21 cellular contexts compared by ENCODE assay signal in genomic region chr6:137362878-137363804, GRCh38.
DNase-seq lines count a peak whose midpoint lies in the region; ATAC-seq and TF ChIP-seq lines count a peak whose summit lies in the region.
"Had no signal": no experiment of that assay in that cellular context is flagged by ENCODE, and none has a peak within 500 bp of the region (broad histone marks: within the 10 kb centered on the region; RNA-seq: fewer than 3 reads in every experiment).

No MANE protein-coding gene starts in this region.

- DNase-seq in activated naive CD8-positive, alpha-beta T cell treated with anti-CD3 and anti-CD28 coated beads, Interleukin-2, amount 50 U/mL, for 24 hours, result no peak
- DNase-seq in activated naive CD8-positive, alpha-beta T cell treated with anti-CD3 and anti-CD28 coated beads for 36 hours, result no peak
- DNase-seq in T-cell (no peak), glutamatergic neuron (peak; percentile 16), esophagus muscularis mucosa (ENCODE audit: extremely low spot score) (no peak)
- DNase-seq in stimulated activated naive CD8-positive, alpha-beta T cell treated with anti-CD3 and anti-CD28 coated beads, Interleukin-15, amount 100 ng/mL, for 72 hours, result no peak
- DNase-seq: activated B cell treated with CpG ODN at 0.5 μM for 24 hours; activated naive CD4-positive, alpha-beta T cell treated with anti-CD3 and anti-CD28 coated beads, Interleukin-2, amount 50 U/mL, for 16 hours; heart right ventricle; mesenchymal stem cell; NCI-H187; NCI-H446; retina; stomach had no signal

- no peak for TF ChIP-seq EP300 in esophagus muscularis mucosa (IDR thresholded peaks at IDR 0.05)

- peaks cover 20% of the 10 kb centered on the region for H3K4me1 Mint-ChIP-seq in activated naive CD8-positive, alpha-beta T cell treated with anti-CD3 and anti-CD28 coated beads, Interleukin-2, amount 50 U/mL, for 24 hours
- peaks cover 17% of the 10 kb centered on the region for H3K4me1 Mint-ChIP-seq in activated naive CD8-positive, alpha-beta T cell treated with anti-CD3 and anti-CD28 coated beads for 36 hours
- H3K4me1 Mint-ChIP-seq in T-cell, result peaks cover 22 to 30% (median 23%) of the 10 kb centered on the region in 3 donors
- H3K4me1 Mint-ChIP-seq in glutamatergic neuron (ENCODE audit: low read depth, unreplicated experiment), result peaks cover 38% of the 10 kb centered on the region
- peaks cover 14% of the 10 kb centered on the region for H3K4me1 Mint-ChIP-seq in stimulated activated naive CD8-positive, alpha-beta T cell treated with anti-CD3 and anti-CD28 coated beads, Interleukin-15, amount 100 ng/mL, for 72 hours
- H3K4me1 Mint-ChIP-seq: activated B cell treated with CpG ODN at 0.5 μM for 24 hours had no signal

- ATAC-seq in activated naive CD8-positive, alpha-beta T cell treated with anti-CD3 and anti-CD28 coated beads, Interleukin-2, amount 50 U/mL, for 24 hours, result peak; percentile 20
- ATAC-seq in T-cell (replicated peaks in 1 of 4) (peak in 3 of 4 experiments; percentile 27 to 52 (median 47)), HG02678 (IDR thresholded peaks at IDR 0.05; ENCODE audit: unreplicated experiment) (no peak), HG03469 (IDR thresholded peaks at IDR 0.05; ENCODE audit: unreplicated experiment) (no peak)
- peak; percentile 18 for ATAC-seq in stimulated activated naive CD8-positive, alpha-beta T cell treated with anti-CD3 and anti-CD28 coated beads, Interleukin-15, amount 100 ng/mL, for 72 hours
- ATAC-seq: esophagus mucosa had no signal

- TF ChIP-seq POLR2A in esophagus muscularis mucosa (IDR thresholded peaks at IDR 0.05; ENCODE audit: low read depth), result no peak

- peak overlapping the region; percentile 41 for H3K27ac Mint-ChIP-seq in activated naive CD8-positive, alpha-beta T cell treated with anti-CD3 and anti-CD28 coated beads, Interleukin-2, amount 50 U/mL, for 24 hours
- H3K27ac Mint-ChIP-seq in activated naive CD8-positive, alpha-beta T cell treated with anti-CD3 and anti-CD28 coated beads for 36 hours, result no peak overlapping the region
- H3K27ac Mint-ChIP-seq in T-cell (peak overlapping the region; percentile 73 to 75), glutamatergic neuron (ENCODE audit: unreplicated experiment) (peak overlapping the region; percentile 82)
- no peak overlapping the region for H3K27ac Mint-ChIP-seq in stimulated activated naive CD8-positive, alpha-beta T cell treated with anti-CD3 and anti-CD28 coated beads, Interleukin-15, amount 100 ng/mL, for 72 hours
- H3K27ac Mint-ChIP-seq: activated B cell treated with CpG ODN at 0.5 μM for 24 hours, neural progenitor cell had no signal

- H3K36me3 Mint-ChIP-seq in activated naive CD8-positive, alpha-beta T cell treated with anti-CD3 and anti-CD28 coated beads, Interleukin-2, amount 50 U/mL, for 24 hours (ENCODE audit: low read depth), result no peaks in the 10 kb centered on the region
- no peaks in the 10 kb centered on the region for H3K36me3 Mint-ChIP-seq in activated naive CD8-positive, alpha-beta T cell treated with anti-CD3 and anti-CD28 coated beads for 36 hours
- H3K36me3 Mint-ChIP-seq in T-cell (no peaks in the 10 kb centered on the region), glutamatergic neuron (ENCODE audit: unreplicated experiment) (no peaks in the 10 kb centered on the region)

- no peak for TF ChIP-seq CTCF in glutamatergic neuron (IDR thresholded peaks at IDR 0.05; ENCODE audit: partially characterized antibody, unreplicated experiment)
- TF ChIP-seq CTCF in esophagus muscularis mucosa (IDR thresholded peaks at IDR 0.05), result no peak

- no peaks in the 10 kb centered on the region for H3K4me1 ChIP-seq in esophagus muscularis mucosa
- H3K4me1 ChIP-seq: heart right ventricle, stomach, vagina had no signal

- H3K27me3 ChIP-seq in esophagus muscularis mucosa, result peaks cover 0 to 10% (median 0%) of the 10 kb centered on the region in 4 donors
- H3K27me3 ChIP-seq: brain microvascular endothelial cell, neural progenitor cell, stomach, vagina had no signal

- WGBS in esophagus muscularis mucosa, result 71% methylated on average over 11 of the region's 16 CpGs

- CTCF ChIA-PET in T-cell (lab: Charles Lee), result interaction anchor here in 1 of 2 donors (0.5 to 1.4 kb wide), 4 partner anchors 19 to 797 kb away, joined by 3 to 7 read pairs (median 3); no protein-coding TSS in a partner anchor

- no peaks in the 10 kb centered on the region for H3K9me3 ChIP-seq in esophagus muscularis mucosa
- H3K9me3 ChIP-seq: heart right ventricle, stomach, vagina had no signal

- POLR2A ChIA-PET in T-cell (lab: Charles Lee), result interaction anchor here (0.5 to 0.6 kb wide), 2 partner anchors 20 to 200 kb away, joined by 3 to 4 read pairs; no protein-coding TSS in a partner anchor

- H3K4me3 Mint-ChIP-seq in activated naive CD8-positive, alpha-beta T cell treated with anti-CD3 and anti-CD28 coated beads, Interleukin-2, amount 50 U/mL, for 24 hours, result no peak overlapping the region
- no peak overlapping the region for H3K4me3 Mint-ChIP-seq in activated naive CD8-positive, alpha-beta T cell treated with anti-CD3 and anti-CD28 coated beads for 36 hours
- H3K4me3 Mint-ChIP-seq in T-cell (peak overlapping the region in 2 of 3 donors; percentile 1 to 35), glutamatergic neuron (ENCODE audit: unreplicated experiment) (peak overlapping the region; percentile 20)
- H3K4me3 Mint-ChIP-seq in stimulated activated naive CD8-positive, alpha-beta T cell treated with anti-CD3 and anti-CD28 coated beads, Interleukin-15, amount 100 ng/mL, for 72 hours, result no peak overlapping the region
- H3K4me3 Mint-ChIP-seq: activated B cell treated with CpG ODN at 0.5 μM for 24 hours, neural progenitor cell had no signal

- intact Hi-C loops in esophagus muscularis mucosa (cut with DNase I), result no loop called here

- no peak overlapping the region for H3K4me3 ChIP-seq in esophagus muscularis mucosa
- H3K4me3 ChIP-seq: heart right ventricle, neural progenitor cell, stomach, vagina had no signal

- H3K27ac ChIP-seq in esophagus muscularis mucosa (replicated peaks in 1 of 4), result no peak overlapping the region
- H3K27ac ChIP-seq: brain microvascular endothelial cell, heart right ventricle, neural progenitor cell, RWPE1, stomach, vagina had no signal

- H3K9me3 Mint-ChIP-seq in activated naive CD8-positive, alpha-beta T cell treated with anti-CD3 and anti-CD28 coated beads, Interleukin-2, amount 50 U/mL, for 24 hours, result no peaks in the 10 kb centered on the region
- H3K9me3 Mint-ChIP-seq in activated naive CD8-positive, alpha-beta T cell treated with anti-CD3 and anti-CD28 coated beads for 36 hours, result no peaks in the 10 kb centered on the region
- H3K9me3 Mint-ChIP-seq in T-cell (no peaks in the 10 kb centered on the region), glutamatergic neuron (ENCODE audit: unreplicated experiment) (peaks cover 1% of the 10 kb centered on the region)
- no peaks in the 10 kb centered on the region for H3K9me3 Mint-ChIP-seq in stimulated activated naive CD8-positive, alpha-beta T cell treated with anti-CD3 and anti-CD28 coated beads, Interleukin-15, amount 100 ng/mL, for 72 hours
- H3K9me3 Mint-ChIP-seq: activated B cell treated with CpG ODN at 0.5 μM for 24 hours had no signal

- no peaks in the 10 kb centered on the region for H3K27me3 Mint-ChIP-seq in activated naive CD8-positive, alpha-beta T cell treated with anti-CD3 and anti-CD28 coated beads, Interleukin-2, amount 50 U/mL, for 24 hours
- H3K27me3 Mint-ChIP-seq in activated naive CD8-positive, alpha-beta T cell treated with anti-CD3 and anti-CD28 coated beads for 36 hours, result no peaks in the 10 kb centered on the region
- no peaks in the 10 kb centered on the region for H3K27me3 Mint-ChIP-seq in T-cell
- H3K27me3 Mint-ChIP-seq in glutamatergic neuron (ENCODE audit: unreplicated experiment), result no peaks in the 10 kb centered on the region
- no peaks in the 10 kb centered on the region for H3K27me3 Mint-ChIP-seq in stimulated activated naive CD8-positive, alpha-beta T cell treated with anti-CD3 and anti-CD28 coated beads, Interleukin-15, amount 100 ng/mL, for 72 hours
- H3K27me3 Mint-ChIP-seq: activated B cell treated with CpG ODN at 0.5 μM for 24 hours had no signal

- H3K36me3 ChIP-seq in esophagus muscularis mucosa, result no peaks in the 10 kb centered on the region
- H3K36me3 ChIP-seq: brain microvascular endothelial cell, heart right ventricle, neural progenitor cell, stomach, vagina had no signal

Comparison
In these comparisons a context has a peak if more than half of its experiments do, and no peak if none do; other contexts are left out.
1. H3K27ac Mint-ChIP-seq: peak in activated naive CD8-positive, alpha-beta T cell treated with anti-CD3 and anti-CD28 coated beads, Interleukin-2, amount 50 U/mL, for 24 hours (single experiment), T-cell (2 of 2) and glutamatergic neuron (single experiment); none in activated naive CD8-positive, alpha-beta T cell treated with anti-CD3 and anti-CD28 coated beads for 36 hours (single experiment) and stimulated activated naive CD8-positive, alpha-beta T cell treated with anti-CD3 and anti-CD28 coated beads, Interleukin-15, amount 100 ng/mL, for 72 hours (0 of 2).
2. ATAC-seq: peak in activated naive CD8-positive, alpha-beta T cell treated with anti-CD3 and anti-CD28 coated beads, Interleukin-2, amount 50 U/mL, for 24 hours (single experiment), T-cell (3 of 4) and stimulated activated naive CD8-positive, alpha-beta T cell treated with anti-CD3 and anti-CD28 coated beads, Interleukin-15, amount 100 ng/mL, for 72 hours (single experiment); none in HG02678 (single experiment) and HG03469 (single experiment).
3. H3K4me3 Mint-ChIP-seq: peak in T-cell (2 of 3) and glutamatergic neuron (single experiment); none in activated naive CD8-positive, alpha-beta T cell treated with anti-CD3 and anti-CD28 coated beads, Interleukin-2, amount 50 U/mL, for 24 hours (single experiment), activated naive CD8-positive, alpha-beta T cell treated with anti-CD3 and anti-CD28 coated beads for 36 hours (single experiment) and stimulated activated naive CD8-positive, alpha-beta T cell treated with anti-CD3 and anti-CD28 coated beads, Interleukin-15, amount 100 ng/mL, for 72 hours (0 of 2).